Comparison of ENCODE assay signal across 14 cellular contexts in genomic region chr10:110296966-110297365, GRCh38.
"Had no signal": no experiment of that assay in that cellular context is flagged by ENCODE, and none has a peak within 500 bp of the region (broad histone marks: within the 10 kb centered on the region; RNA-seq: fewer than 3 reads in every experiment).

No MANE protein-coding gene starts in this region.

- H3K4me3 ChIP-seq: heart left ventricle, left ventricle myocardium inferior, spleen, tibial artery had no signal

- H3K9me3 Mint-ChIP-seq: WTC11 had no signal

- H3K9ac ChIP-seq: SK-N-SH had no signal

- H3K9me3 ChIP-seq: heart left ventricle, left ventricle myocardium inferior, SK-N-SH, spleen, tibial artery had no signal

- DNase-seq: activated CD4-positive, alpha-beta T cell treated with anti-CD3 and anti-CD28 coated beads for 36 hours; activated CD4-positive, alpha-beta T cell treated with anti-CD3 and anti-CD28 coated beads, Interleukin-2, amount 50 U/mL, for 48 hours; activated gamma-delta T cell treated with Interleukin-2 at 50 U/mL for 16 hours; heart left ventricle; left ventricle myocardium inferior; mammary epithelial cell; occipital lobe; posterior cingulate gyrus; SK-N-SH; spleen; stimulated activated naive CD4-positive, alpha-beta T cell; substantia nigra; tibial artery had no signal

- H3K27ac Mint-ChIP-seq: WTC11 had no signal

- H3K27me3 Mint-ChIP-seq: activated CD4-positive, alpha-beta T cell treated with anti-CD3 and anti-CD28 coated beads for 36 hours had no signal

- H3K27ac ChIP-seq: heart left ventricle, left ventricle myocardium inferior, spleen had no signal

- ATAC-seq: activated CD4-positive, alpha-beta T cell treated with anti-CD3 and anti-CD28 coated beads for 36 hours; heart left ventricle; WTC11 had no signal

- H3K4me3 Mint-ChIP-seq: activated CD4-positive, alpha-beta T cell treated with anti-CD3 and anti-CD28 coated beads for 36 hours; WTC11 had no signal

- H3K27me3 ChIP-seq: heart left ventricle, spleen, tibial artery had no signal
